8 cellular contexts compared by ENCODE assay signal in genomic region chr1:227316941-227317540, GRCh38. TPM values are rescaled to one million over a fixed set of nuclear protein-coding genes. Genes with fewer than 3 reads are reported as not detected.
DNase-seq lines count a peak whose midpoint lies in the region; ATAC-seq, FAIRE-seq and TF ChIP-seq lines count a peak whose summit lies in the region.

No MANE protein-coding gene starts in this region.

- H3K9me3 Mint-ChIP-seq in activated T-helper 2 cell treated with anti-CD3 and anti-CD28 coated beads, Interferon-gamma antibody, Interleukin-2, Interleukin-4, amounts not matched to agents 10 μg/mL and 5 μg/mL and 100 μg/mL, durations not matched to agents 14 hours and 24 hours and 36 hours = no peaks in the 10 kb centered on the region

- no peak for FAIRE-seq in small intestine (lab: Jason Lieb, UNC)

- in situ Hi-C loops in HAP-1 (cut with MboI; ENCODE audit: low sequenced_read_pairs) = no loop called here

- H3K4me3 Mint-ChIP-seq in activated T-helper 2 cell treated with anti-CD3 and anti-CD28 coated beads, Interferon-gamma antibody, Interleukin-2, Interleukin-4, amounts not matched to agents 10 μg/mL and 5 μg/mL and 100 μg/mL, durations not matched to agents 14 hours and 24 hours and 36 hours (ENCODE audit: low read depth) = peak overlapping the region; percentile 83

- peaks cover 56% of the 10 kb centered on the region for H3K27me3 Mint-ChIP-seq in activated T-helper 2 cell treated with anti-CD3 and anti-CD28 coated beads, Interferon-gamma antibody, Interleukin-2, Interleukin-4, amounts not matched to agents 10 μg/mL and 5 μg/mL and 100 μg/mL, durations not matched to agents 14 hours and 24 hours and 36 hours (ENCODE audit: low read depth)

- no peaks in the 10 kb centered on the region for H3K36me3 Mint-ChIP-seq in activated T-helper 2 cell treated with anti-CD3 and anti-CD28 coated beads, Interferon-gamma antibody, Interleukin-2, Interleukin-4, amounts not matched to agents 10 μg/mL and 5 μg/mL and 100 μg/mL, durations not matched to agents 14 hours and 24 hours and 36 hours (ENCODE audit: low read depth)

- H3K4me3 ChIP-seq in AG04449 (ENCODE audit: low read depth, low read length) = peak overlapping the region; percentile 76
- H3K4me3 ChIP-seq in HAP-1 = peak overlapping the region; percentile 67
- H3K4me3 ChIP-seq in iPS-11a (ENCODE audit: low read depth, low read length) = peak overlapping the region; percentile 81
- H3K4me3 ChIP-seq in small intestine (ENCODE audit: low read depth in 1 of 2, low read length in 2 of 2) = peak overlapping the region; percentile 76 to 94

- H3K27ac ChIP-seq in small intestine (ENCODE audit: low read depth in 1 of 2, low read length in 1 of 2) = peak overlapping the region; percentile 0 to 54

- H3K9me3 ChIP-seq in HAP-1 (no peaks in the 10 kb centered on the region), small intestine (ENCODE audit: control insufficient read depth, low read depth) (no peaks in the 10 kb centered on the region)

- H3K4me1 ChIP-seq in HAP-1 (peaks cover 23% of the 10 kb centered on the region), small intestine (ENCODE audit: control insufficient read depth in 2 of 2, insufficient read depth in 1 of 2, low read depth in 1 of 2, low read length in 1 of 2) (peaks cover 3 to 4% of the 10 kb centered on the region in 2 donors)

- H3K27ac Mint-ChIP-seq in activated T-helper 2 cell treated with anti-CD3 and anti-CD28 coated beads, Interferon-gamma antibody, Interleukin-2, Interleukin-4, amounts not matched to agents 10 μg/mL and 5 μg/mL and 100 μg/mL, durations not matched to agents 14 hours and 24 hours and 36 hours = no peak overlapping the region

- H3K27me3 ChIP-seq in HAP-1 (ENCODE audit: low read depth) (no peaks in the 10 kb centered on the region), small intestine (ENCODE audit: control insufficient read depth in 2 of 2, insufficient read depth in 2 of 2, low read length in 2 of 2) (peaks cover 0 to 2% of the 10 kb centered on the region in 2 donors)

- no peak for TF ChIP-seq CTCF in AG04449 (IDR thresholded peaks at IDR 0.05; ENCODE audit: insufficient read depth, low read length, missing control alignments)

- CTCF ChIA-PET in AG04449 (lab: Yijun Ruan, JAX) = interaction anchor here (0.6 to 0.8 kb wide), 3 partner anchors 130 to 223 kb away, joined by 3 read pairs; no protein-coding TSS in a partner anchor

- DNase-seq in AG04449 (ENCODE audit: low read depth, low spot score) = no peak
- DNase-seq in HAP-1 (ENCODE audit: low spot score in 2 of 2) = peak in 1 of 2 experiments; percentile 41
- DNase-seq in activated T-helper 2 cell treated with anti-CD3 and anti-CD28 coated beads, Interferon-gamma antibody, Interleukin-2, Interleukin-4, amounts not matched to agents 10 μg/mL and 5 μg/mL and 100 μg/mL, durations not matched to agents 14 hours and 24 hours and 36 hours (ENCODE audit: low spot score) = no peak
- DNase-seq in small intestine = no peak
- DNase-seq in stimulated activated naive CD4-positive, alpha-beta T cell treated with Interleukin-2 at 50 U/mL for 16 hours (lab: John Stamatoyannopoulos, UW) = no peak

- peaks cover 24% of the 10 kb centered on the region for H3K4me1 Mint-ChIP-seq in activated T-helper 2 cell treated with anti-CD3 and anti-CD28 coated beads, Interferon-gamma antibody, Interleukin-2, Interleukin-4, amounts not matched to agents 10 μg/mL and 5 μg/mL and 100 μg/mL, durations not matched to agents 14 hours and 24 hours and 36 hours (ENCODE audit: low read depth)

- POLR2A ChIA-PET in AG04449 (lab: Yijun Ruan, JAX) = no interaction called here

- no peaks in the 10 kb centered on the region for H3K36me3 ChIP-seq in HAP-1 (replicated peaks)
- H3K36me3 ChIP-seq in small intestine (ENCODE audit: control insufficient read depth in 2 of 2, insufficient read depth in 2 of 2, low read length in 2 of 2) = no peaks in the 10 kb centered on the region

- 6 to 13% (median 11%) methylated on average over 8 of the region's 8 CpGs for WGBS in small intestine, 3 donors

- intact Hi-C loops in activated T-helper 2 cell treated with anti-CD3 and anti-CD28 coated beads, Interferon-gamma antibody, Interleukin-2, Interleukin-4, amounts not matched to agents 10 μg/mL and 5 μg/mL and 100 μg/mL, durations not matched to agents 14 hours and 24 hours and 36 hours (cut with micrococcal nuclease) = loop anchor here (5.0 to 10.0 kb wide), 2 partner anchors 118 to 375 kb away; partner anchors contain the start of gene COQ8A

- ATAC-seq in GM21723 (IDR thresholded peaks at IDR 0.05; ENCODE audit: unreplicated experiment) (no peak), GM21447 (IDR thresholded peaks at IDR 0.05; ENCODE audit: unreplicated experiment) (no peak)

RNA-seq across cellular contexts. Expression of gene CDC42BPA, which starts 1.3 kb away (rescaled TPM):
- 6.6 and 7.1 TPM in 2 replicates for total RNA-seq in activated T-helper 2 cell treated with anti-CD3 and anti-CD28 coated beads, Interferon-gamma antibody, Interleukin-2, Interleukin-4, amounts not matched to agents 10 μg/mL and 5 μg/mL and 100 μg/mL, durations not matched to agents 14 hours and 24 hours and 36 hours
- 10 to 100 TPM; 10.8 to 15.2 (median 12.5) TPM for polyA plus RNA-seq in small intestine
